In the genomic region with DNA sequence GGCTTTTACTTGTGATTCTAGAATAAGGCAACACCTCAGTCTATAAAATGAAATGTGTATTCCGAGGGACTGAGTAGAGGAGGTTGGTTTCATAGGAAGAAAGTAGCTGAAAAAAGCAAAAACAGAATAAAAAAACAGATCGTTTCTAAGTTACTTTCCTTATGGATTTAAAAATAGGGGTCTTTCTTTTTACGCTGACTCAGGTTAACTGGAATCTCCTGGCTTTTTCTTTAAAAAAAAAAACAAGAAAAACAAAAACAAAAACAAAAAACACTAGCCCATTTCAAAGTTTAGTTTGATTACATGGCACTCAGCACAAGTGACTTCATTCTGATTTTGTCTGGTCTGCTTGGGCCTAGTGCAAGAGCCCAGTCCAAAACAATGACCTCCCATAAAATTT, we compare ENCODE assay signal across 26 cellular contexts.
"Had no signal": no experiment of that assay in that cellular context is flagged by ENCODE, and none has a peak within 500 bp of the region (broad histone marks: within the 10 kb centered on the region; RNA-seq: fewer than 3 reads in every experiment).

No MANE protein-coding gene starts in this region.

- H2AFZ ChIP-seq: neural progenitor cell, parathyroid adenoma had no signal

- H3K36me3 ChIP-seq: neural progenitor cell, ovary, right lobe of liver, sigmoid colon, stomach, thoracic aorta, thyroid gland, tibial nerve, upper lobe of left lung, vagina had no signal

- ATAC-seq: natural killer cell; psoas muscle; right cardiac atrium; right lobe of liver; stimulated activated effector memory CD8-positive, alpha-beta T cell treated with anti-CD3 and anti-CD28 coated beads, Interleukin-12 subunit alpha, Interleukin-12 subunit beta, amount 100 ng/mL, for 72 hours; stimulated activated naive B cell treated with anti-CD40 and anti-IgM and Interleukin-4, amounts not matched to agents 10 μg/mL and 1 μg/mL and 100 μg/mL, for 72 hours had no signal

- H3K79me2 ChIP-seq: parathyroid adenoma had no signal

- H3K9me3 ChIP-seq: ovary, psoas muscle, right lobe of liver, sigmoid colon, stomach, thoracic aorta, thyroid gland, tibial nerve, upper lobe of left lung, vagina had no signal

- H3K4me1 ChIP-seq: neural progenitor cell, parathyroid adenoma, psoas muscle, right lobe of liver, sigmoid colon, stomach, thyroid gland, tibial nerve, upper lobe of left lung, vagina had no signal

- FAIRE-seq: urothelium cell line had no signal

- H3K9ac ChIP-seq: neural progenitor cell, parathyroid adenoma had no signal

- H3K4me3 ChIP-seq: neural progenitor cell, ovary, psoas muscle, right lobe of liver, sigmoid colon, stomach, thoracic aorta, thyroid gland, tibial nerve, upper lobe of left lung, vagina had no signal

- H3K27me3 ChIP-seq: neural progenitor cell, ovary, right lobe of liver, sigmoid colon, stomach, upper lobe of left lung, vagina had no signal

- H3K27ac ChIP-seq: neural progenitor cell, ovary, parathyroid adenoma, psoas muscle, right lobe of liver, sigmoid colon, stomach, thoracic aorta, thyroid gland, tibial nerve, upper lobe of left lung, vagina had no signal

- DNase-seq: natural killer cell; occipital lobe; ovary; posterior cingulate gyrus; psoas muscle; right cardiac atrium; right lobe of liver; sigmoid colon; small intestine; stimulated activated CD4-positive, alpha-beta T cell treated with anti-CD3 and anti-CD28 coated beads, Interleukin-15, amount 100 ng/mL, for 24 hours; stimulated activated CD4-positive, alpha-beta T cell treated with anti-CD3 and anti-CD28 coated beads, Interleukin-2, amount 100 ng/mL, for 24 hours; stimulated activated CD4-positive, alpha-beta T cell treated with anti-CD3 and anti-CD28 coated beads, Interleukin-2, amount 100 ng/mL, for 48 hours; stimulated activated CD4-positive, alpha-beta T cell treated with anti-CD3 and anti-CD28 coated beads, Interleukin-4, amount 100 ng/mL, for 24 hours; stimulated activated naive B cell treated with anti-CD40 and anti-IgM and Interleukin-4, amounts not matched to agents 10 μg/mL and 1 μg/mL and 100 μg/mL, for 72 hours; stimulated activated naive CD4-positive, alpha-beta T cell treated with Interleukin-2 at 50 U/mL for 16 hours; stomach; thyroid gland; trophoblast cell; upper lobe of left lung had no signal

- H3K4me2 ChIP-seq: neural progenitor cell had no signal
